In the genomic region with DNA sequence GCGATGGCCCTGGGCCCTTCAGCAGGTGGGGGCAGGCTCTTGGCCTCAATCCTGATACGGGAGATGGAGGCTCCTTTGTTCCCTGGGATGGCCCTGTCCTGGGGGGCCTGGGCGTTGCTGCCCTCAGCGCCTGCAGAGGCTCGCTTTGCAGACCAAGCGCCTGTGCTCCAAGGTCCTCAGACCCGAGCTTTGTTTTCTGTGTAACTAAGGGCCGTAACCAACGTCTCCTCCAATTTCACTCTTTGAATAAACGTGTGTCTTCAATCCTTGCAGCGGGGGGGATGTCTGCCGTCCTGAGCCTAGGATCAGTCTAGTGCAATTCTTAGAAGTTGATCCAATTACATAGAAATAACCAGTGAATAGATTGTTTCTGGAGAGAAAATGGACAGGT, we compare ENCODE assay signal across 8 cellular contexts. TPM values are rescaled to one million over a fixed set of nuclear protein-coding genes. Genes with fewer than 3 reads are reported as not detected.
DNase-seq lines count a peak whose midpoint lies in the region; ATAC-seq lines count a peak whose summit lies in the region.
"Had no signal": no experiment of that assay in that cellular context is flagged by ENCODE, and none has a peak within 500 bp of the region (broad histone marks: within the 10 kb centered on the region; RNA-seq: fewer than 3 reads in every experiment).

No MANE protein-coding gene starts in this region.

- DNase-seq in NCI-H526 (lab: John Stamatoyannopoulos, UW) (peak; percentile 49 to 59), NCI-H526 treated with DMSO at 0.1 percent for 48 hours (lab: John Stamatoyannopoulos, UW) (no peak), dermis blood vessel endothelial cell (peak; percentile 41), skeletal muscle cell (ENCODE audit: low read depth) (no peak)
- DNase-seq: foreskin keratinocyte, T1000 had no signal

- ATAC-seq in GM18868 (IDR thresholded peaks at IDR 0.05; ENCODE audit: unreplicated experiment) (no peak), GM18498 (IDR thresholded peaks at IDR 0.05; ENCODE audit: unreplicated experiment) (no peak)
- ATAC-seq: foreskin keratinocyte had no signal

- H3K4me3 ChIP-seq in skeletal muscle cell (ENCODE audit: low read depth, low read length): peak overlapping the region; percentile 27

RNA-seq across cellular contexts. Expression of a gene that starts 5.2 kb away (rescaled TPM):
- total RNA-seq in dermis blood vessel endothelial cell: 123 and 212 TPM in 2 replicates

RNA-seq across cellular contexts. Expression of a gene that starts 19.3 kb away (rescaled TPM):
- under 0.01 TPM in 1 of 2 replicates, not detected in the other for total RNA-seq in dermis blood vessel endothelial cell
- total RNA-seq: foreskin keratinocyte had no signal

RNA-seq across cellular contexts. Expression of a gene that starts 25.1 kb away (rescaled TPM):
- total RNA-seq in dermis blood vessel endothelial cell: not detected in 2 replicates
- total RNA-seq: foreskin keratinocyte had no signal

RNA-seq across cellular contexts. Expression of a gene that starts 38.3 kb away (rescaled TPM):
- not detected in 2 replicates for total RNA-seq in dermis blood vessel endothelial cell
- total RNA-seq: foreskin keratinocyte had no signal

RNA-seq across cellular contexts. Expression of a gene that starts 49.6 kb away (rescaled TPM):
- total RNA-seq in dermis blood vessel endothelial cell: not detected in 2 replicates
- total RNA-seq: foreskin keratinocyte had no signal

Comparison
In these comparisons a context has a peak if more than half of its experiments do, and no peak if none do; other contexts are left out.
1. DNase-seq: peak in NCI-H526 (2 of 2) and dermis blood vessel endothelial cell (single experiment); none in NCI-H526 treated with DMSO at 0.1 percent for 48 hours (single experiment) and skeletal muscle cell (single experiment).